In genomic region chr13:46374710-46375109, GRCh38 we compare ENCODE assay signal across 16 cellular contexts. TPM values are rescaled to one million over a fixed set of nuclear protein-coding genes. Genes with fewer than 3 reads are reported as not detected.
A peak's percentile ranks its signal among the peaks of the same experiment; 100 is the strongest.
DNase-seq lines count a peak whose midpoint lies in the region; ATAC-seq and TF ChIP-seq lines count a peak whose summit lies in the region.
"Had no signal": no experiment of that assay in that cellular context is flagged by ENCODE, and none has a peak within 500 bp of the region (broad histone marks: within the 10 kb centered on the region; RNA-seq: fewer than 3 reads in every experiment).

No MANE protein-coding gene starts in this region.

- H3K36me3 ChIP-seq in SJCRH30 (no peaks in the 10 kb centered on the region), WERI-Rb-1 (no peaks in the 10 kb centered on the region)
- H3K36me3 ChIP-seq: esophagus muscularis mucosa had no signal

- H3K4me3 ChIP-seq in SJCRH30: no peak overlapping the region
- H3K4me3 ChIP-seq in WERI-Rb-1 (ENCODE audit: low read depth, low read length): no peak overlapping the region
- H3K4me3 ChIP-seq: esophagus muscularis mucosa, skin epidermis, testis had no signal

- 0 out of 2 replicates have a peak, but pooled peaks have one; percentile 15 for TF ChIP-seq POLR2A in Raji (IDR thresholded peaks at IDR 0.05; ENCODE audit: insufficient read depth, low read depth, low read length)

- TF ChIP-seq CTCF in WERI-Rb-1 (IDR thresholded peaks at IDR 0.05; ENCODE audit: low read depth, low read length): no peak

- ATAC-seq in HG03103 (IDR thresholded peaks at IDR 0.05; ENCODE audit: low read depth, unreplicated experiment) (peak; percentile 34), HG03039 (IDR thresholded peaks at IDR 0.05; ENCODE audit: unreplicated experiment) (no peak)
- ATAC-seq: activated CD4-positive, CD25-positive, alpha-beta regulatory T cell treated with anti-CD3 and anti-CD28 coated beads, Interleukin-2, amount 50 U/mL, for 24 hours had no signal

- DNase-seq in A172 (ENCODE audit: low spot score): peak; percentile 10
- peak; percentile 59 for DNase-seq in kidney tubule cell (ENCODE audit: low spot score)
- DNase-seq in SW 1271 (lab: John Stamatoyannopoulos, UW): no peak
- DNase-seq in SJCRH30: no peak
- DNase-seq in WERI-Rb-1: no peak
- DNase-seq: activated T-cell treated with anti-CD3 and anti-CD28 coated beads, Interleukin-2, amount 50 U/mL, for 1 hour; NCI-H187; NCI-H526; SHP77 treated with DMSO at 0.1 percent for 48 hours; testis had no signal

- no peaks in the 10 kb centered on the region for H3K27me3 ChIP-seq in SJCRH30
- H3K27me3 ChIP-seq in WERI-Rb-1 (ENCODE audit: insufficient read depth, low read depth, severe bottlenecking): no peaks in the 10 kb centered on the region
- H3K27me3 ChIP-seq: esophagus muscularis mucosa, testis had no signal

- H3K9me3 ChIP-seq in SJCRH30 (replicated peaks) (no peaks in the 10 kb centered on the region), WERI-Rb-1 (ENCODE audit: severe bottlenecking) (no peaks in the 10 kb centered on the region)
- H3K9me3 ChIP-seq: esophagus muscularis mucosa, testis had no signal

- H3K27ac ChIP-seq in SJCRH30 (no peak overlapping the region), WERI-Rb-1 (no peak overlapping the region)
- H3K27ac ChIP-seq: esophagus muscularis mucosa, testis had no signal

- peaks cover 4% of the 10 kb centered on the region; the same call in 1 of the 2 replicates for H3K4me1 ChIP-seq in SJCRH30

RNA-seq across cellular contexts. Expression of gene RUBCNL, which starts 12.3 kb away (rescaled TPM):
- total RNA-seq in A172 (2014; rRNA removed; shearing (Covaris generic)): 0.14 and 0.29 TPM in 2 replicates
- 1.8 TPM in 2 replicates for total RNA-seq in SJCRH30 (2014; rRNA removed; shearing (Covaris generic))

Comparison
In these comparisons a context has a peak if more than half of its experiments do, and no peak if none do; other contexts are left out.
1. DNase-seq: peak in A172 (single experiment) and kidney tubule cell (single experiment); none in SW 1271 (0 of 2), SJCRH30 (0 of 2) and WERI-Rb-1 (single experiment).